ENCODE assay signal across 8 cellular contexts in the genomic region with DNA sequence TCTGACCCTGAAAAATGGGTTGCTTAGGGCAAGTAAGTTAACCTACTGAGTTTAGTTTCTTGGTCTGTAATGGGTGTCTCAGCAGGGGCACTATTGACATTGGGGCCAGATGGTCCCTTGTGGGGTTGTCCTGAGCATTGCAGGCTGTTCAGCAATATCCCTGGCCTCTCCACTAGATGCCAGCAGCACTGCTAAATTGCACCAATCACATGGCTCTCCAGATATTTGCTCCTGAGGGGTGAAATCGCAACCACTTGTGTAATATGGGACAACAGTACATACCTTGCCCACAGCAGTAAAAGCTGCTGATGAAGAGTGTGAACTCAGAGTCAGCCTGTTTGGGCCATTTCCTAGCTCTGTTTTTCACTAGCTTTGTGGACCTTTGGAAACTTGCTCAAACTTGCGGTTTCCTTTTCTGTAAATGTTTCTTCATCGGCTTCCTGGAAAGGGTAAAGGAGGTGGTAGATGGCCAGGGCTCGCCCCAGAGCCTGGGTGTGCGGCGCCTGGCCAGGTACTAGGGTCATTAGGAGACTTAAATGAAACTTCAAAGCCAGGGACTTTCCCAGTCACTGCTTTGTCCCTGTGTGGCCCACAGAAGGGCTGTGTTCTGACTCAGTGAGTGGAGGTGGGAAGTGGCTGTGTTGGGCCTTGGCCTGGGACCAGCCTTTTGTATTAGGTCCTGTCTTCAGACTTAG. TPM values are rescaled to one million over a fixed set of nuclear protein-coding genes. Genes with fewer than 3 reads are reported as not detected.
DNase-seq lines count a peak whose midpoint lies in the region; ATAC-seq, FAIRE-seq and TF ChIP-seq lines count a peak whose summit lies in the region.

No MANE protein-coding gene starts in this region.

- peak overlapping the region; percentile 42 for H3K27ac Mint-ChIP-seq in Calu3 (ENCODE audit: unreplicated experiment)
- peak overlapping the region; percentile 75 for H3K27ac Mint-ChIP-seq in stimulated activated naive CD8-positive, alpha-beta T cell treated with anti-CD3 and anti-CD28 coated beads, Interleukin-15, Interleukin-2, amounts not matched to agents 100 ng/mL and 50 ng/mL, for 24 hours

- no peaks in the 10 kb centered on the region for H3K36me3 ChIP-seq in bronchial epithelial cell (ENCODE audit: control insufficient read depth, insufficient read depth, low read length)

- no peaks in the 10 kb centered on the region for H3K9me3 Mint-ChIP-seq in Calu3 (ENCODE audit: low read depth, unreplicated experiment)
- H3K9me3 Mint-ChIP-seq in stimulated activated naive CD8-positive, alpha-beta T cell treated with anti-CD3 and anti-CD28 coated beads, Interleukin-15, Interleukin-2, amounts not matched to agents 100 ng/mL and 50 ng/mL, for 24 hours, result no peaks in the 10 kb centered on the region

- intact Hi-C loops in Calu3 (cut with micrococcal nuclease; ENCODE audit: unreplicated experiment), result loop anchor here (5.0 kb wide), 1 partner anchor 104 kb away; no protein-coding TSS in a partner anchor

- H3K4me3 ChIP-seq in bronchial epithelial cell (ENCODE audit: low read depth, low read length), result no peak overlapping the region

- peaks cover 4% of the 10 kb centered on the region for H3K36me3 Mint-ChIP-seq in Calu3 (ENCODE audit: insufficient read depth, unreplicated experiment)
- no peaks in the 10 kb centered on the region for H3K36me3 Mint-ChIP-seq in stimulated activated naive CD8-positive, alpha-beta T cell treated with anti-CD3 and anti-CD28 coated beads, Interleukin-15, Interleukin-2, amounts not matched to agents 100 ng/mL and 50 ng/mL, for 24 hours (ENCODE audit: low read depth)

- ATAC-seq in HG03196 (IDR thresholded peaks at IDR 0.05; ENCODE audit: unreplicated experiment), result peak; percentile 56

- H3K27me3 ChIP-seq in bronchial epithelial cell (ENCODE audit: control insufficient read depth, insufficient read depth, low read length), result peaks cover 5% of the 10 kb centered on the region

- CTCF ChIA-PET in Calu3 (lab: Charles Lee), result interaction anchor here (0.6 to 1.8 kb wide), 6 partner anchors 9 to 170 kb away, joined by 3 to 16 read pairs (median 4); no protein-coding TSS in a partner anchor

- H3K4me3 Mint-ChIP-seq in Calu3 (ENCODE audit: low read depth, unreplicated experiment), result no peak overlapping the region
- no peak overlapping the region for H3K4me3 Mint-ChIP-seq in stimulated activated naive CD8-positive, alpha-beta T cell treated with anti-CD3 and anti-CD28 coated beads, Interleukin-15, Interleukin-2, amounts not matched to agents 100 ng/mL and 50 ng/mL, for 24 hours

- peaks cover 28% of the 10 kb centered on the region for H3K4me1 Mint-ChIP-seq in Calu3 (ENCODE audit: low read depth, unreplicated experiment)
- peaks cover 19% of the 10 kb centered on the region for H3K4me1 Mint-ChIP-seq in stimulated activated naive CD8-positive, alpha-beta T cell treated with anti-CD3 and anti-CD28 coated beads, Interleukin-15, Interleukin-2, amounts not matched to agents 100 ng/mL and 50 ng/mL, for 24 hours (ENCODE audit: low read depth)

- TF ChIP-seq CTCF in Calu3 (IDR thresholded peaks at IDR 0.05; ENCODE audit: unreplicated experiment) (peak; percentile 60), bronchial epithelial cell (IDR thresholded peaks at IDR 0.05; ENCODE audit: insufficient read depth, low read length, severe bottlenecking) (peak; percentile 61)

- FAIRE-seq in bronchial epithelial cell (lab: Jason Lieb, UNC), result peak; percentile 36

- BruUV-seq in Calu3 (replicated peaks; lab: Mats Ljungman, UMichigan), result no TSS peak

- peak; percentile 41 for TF ChIP-seq POLR2A in GM19099 (IDR thresholded peaks at IDR 0.05; ENCODE audit: extremely low read depth, insufficient read length, low read depth)

- DNase-seq in Calu3 (peak; percentile 59), RPMI8226 (peak; percentile 92), bronchial epithelial cell (ENCODE audit: low read depth) (peak; percentile 90), left kidney (ENCODE audit: low read depth, low spot score) (peak; percentile 78), NCI-H2029 (lab: John Stamatoyannopoulos, UW) (no peak)

- peaks cover 30% of the 10 kb centered on the region for H3K27me3 Mint-ChIP-seq in Calu3 (ENCODE audit: unreplicated experiment)
- H3K27me3 Mint-ChIP-seq in stimulated activated naive CD8-positive, alpha-beta T cell treated with anti-CD3 and anti-CD28 coated beads, Interleukin-15, Interleukin-2, amounts not matched to agents 100 ng/mL and 50 ng/mL, for 24 hours, result no peaks in the 10 kb centered on the region

RNA-seq across cellular contexts. Expression of a gene that starts 13.0 kb away (rescaled TPM):
- total RNA-seq in Calu3 (2022), result 0.54 TPM in 1 of 2 replicates, not detected in the other
- total RNA-seq in bronchial epithelial cell, result not detected in 2 replicates

RNA-seq across cellular contexts. Expression of a gene that starts 39.7 kb away (rescaled TPM):
- total RNA-seq in Calu3 (2022) (not detected in 2 replicates), bronchial epithelial cell (under 0.01 TPM in 1 of 2 replicates, not detected in the other)

RNA-seq across cellular contexts. Expression of a gene that starts 56.9 kb away (rescaled TPM):
- total RNA-seq in Calu3 (2022) (not detected in 2 replicates), bronchial epithelial cell (not detected in 2 replicates)
